ENCODE assay signal across 1 cellular context in the genomic region with DNA sequence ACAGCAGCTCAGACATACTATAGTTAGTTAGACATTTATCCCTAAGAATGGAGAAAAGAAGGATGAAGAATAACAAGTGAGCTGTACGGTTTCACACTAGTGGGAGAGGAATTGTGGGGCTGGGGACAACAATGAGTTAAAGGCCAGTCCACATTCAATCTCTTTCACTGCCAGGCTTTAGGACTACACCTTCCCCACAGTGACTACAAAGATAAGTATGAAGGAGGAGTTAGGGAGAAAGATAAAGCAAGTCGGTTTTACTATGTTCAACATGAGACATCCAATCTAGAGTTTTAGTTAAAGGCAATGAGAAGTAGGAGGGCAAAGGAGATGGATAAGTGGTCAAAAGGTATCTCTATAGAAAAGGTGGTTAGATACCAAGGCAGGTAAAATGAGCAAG.
TF ChIP-seq lines count a peak whose summit lies in the region.

No MANE protein-coding gene starts in this region.

TF ChIP-seq in K562, 482 proteins besides CTCF, POLR2A, EP300 and RAD21 (continued from another document):
- TF ChIP-seq, protein P1, sequence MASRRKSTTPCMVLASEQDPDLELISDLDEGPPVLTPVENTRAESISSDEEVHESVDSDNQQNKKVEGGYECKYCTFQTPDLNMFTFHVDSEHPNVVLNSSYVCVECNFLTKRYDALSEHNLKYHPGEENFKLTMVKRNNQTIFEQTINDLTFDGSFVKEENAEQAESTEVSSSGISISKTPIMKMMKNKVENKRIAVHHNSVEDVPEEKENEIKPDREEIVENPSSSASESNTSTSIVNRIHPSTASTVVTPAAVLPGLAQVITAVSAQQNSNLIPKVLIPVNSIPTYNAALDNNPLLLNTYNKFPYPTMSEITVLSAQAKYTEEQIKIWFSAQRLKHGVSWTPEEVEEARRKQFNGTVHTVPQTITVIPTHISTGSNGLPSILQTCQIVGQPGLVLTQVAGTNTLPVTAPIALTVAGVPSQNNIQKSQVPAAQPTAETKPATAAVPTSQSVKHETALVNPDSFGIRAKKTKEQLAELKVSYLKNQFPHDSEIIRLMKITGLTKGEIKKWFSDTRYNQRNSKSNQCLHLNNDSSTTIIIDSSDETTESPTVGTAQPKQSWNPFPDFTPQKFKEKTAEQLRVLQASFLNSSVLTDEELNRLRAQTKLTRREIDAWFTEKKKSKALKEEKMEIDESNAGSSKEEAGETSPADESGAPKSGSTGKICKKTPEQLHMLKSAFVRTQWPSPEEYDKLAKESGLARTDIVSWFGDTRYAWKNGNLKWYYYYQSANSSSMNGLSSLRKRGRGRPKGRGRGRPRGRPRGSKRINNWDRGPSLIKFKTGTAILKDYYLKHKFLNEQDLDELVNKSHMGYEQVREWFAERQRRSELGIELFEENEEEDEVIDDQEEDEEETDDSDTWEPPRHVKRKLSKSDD (conservative IDR thresholded peaks at IDR 0.05; ENCODE audit: low read length) = no peak
- TF ChIP-seq RUNX1 (IDR thresholded peaks at IDR 0.05; ENCODE audit: low read depth) = no peak
- TF ChIP-seq TEAD4 (IDR thresholded peaks at IDR 0.05; ENCODE audit: low read length) = 0 out of 2 replicates have a peak, but pooled peaks have one; percentile 33
- no peak for TF ChIP-seq TEAD4 (CRISPR knock-in tag; IDR thresholded peaks at IDR 0.05; ENCODE audit: borderline replicate concordance)
- TF ChIP-seq CBFA2T3 (IDR thresholded peaks at IDR 0.05) = peak; percentile 59
- peak; percentile 52 for TF ChIP-seq SMARCA4 (IDR thresholded peaks at IDR 0.05)
- TF ChIP-seq MXI1 (IDR thresholded peaks at IDR 0.05; ENCODE audit: low read depth, low read length) = no peak
- TF ChIP-seq FOSL1 (tag; conservative IDR thresholded peaks at IDR 0.05) = 0 out of 2 replicates have a peak, but pooled peaks have one; percentile 46
- no peak for TF ChIP-seq ETS2 (tag; IDR thresholded peaks at IDR 0.05; ENCODE audit: borderline replicate concordance, poor library complexity, severe bottlenecking)
- TF ChIP-seq JUND (IDR thresholded peaks at IDR 0.05; ENCODE audit: borderline replicate concordance, low read depth, low read length) = 0 out of 2 replicates have a peak, but pooled peaks have one; percentile 17
- TF ChIP-seq JUND (tag; IDR thresholded peaks at IDR 0.05; ENCODE audit: borderline replicate concordance, low read depth, low read length) = peak; percentile 38; the same call in 1 of the 3 replicates
- peak; percentile 51 for TF ChIP-seq ARID1B (IDR thresholded peaks at IDR 0.05)
- TF ChIP-seq, protein P2, sequence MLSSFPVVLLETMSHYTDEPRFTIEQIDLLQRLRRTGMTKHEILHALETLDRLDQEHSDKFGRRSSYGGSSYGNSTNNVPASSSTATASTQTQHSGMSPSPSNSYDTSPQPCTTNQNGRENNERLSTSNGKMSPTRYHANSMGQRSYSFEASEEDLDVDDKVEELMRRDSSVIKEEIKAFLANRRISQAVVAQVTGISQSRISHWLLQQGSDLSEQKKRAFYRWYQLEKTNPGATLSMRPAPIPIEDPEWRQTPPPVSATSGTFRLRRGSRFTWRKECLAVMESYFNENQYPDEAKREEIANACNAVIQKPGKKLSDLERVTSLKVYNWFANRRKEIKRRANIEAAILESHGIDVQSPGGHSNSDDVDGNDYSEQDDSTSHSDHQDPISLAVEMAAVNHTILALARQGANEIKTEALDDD (IDR thresholded peaks at IDR 0.05) = peak; percentile 45; the same call in 1 of the 2 replicates
- TF ChIP-seq CTBP1 (IDR thresholded peaks at IDR 0.05; ENCODE audit: borderline replicate concordance) = peak; percentile 16; the same call in 1 of the 2 replicates
- TF ChIP-seq DPF2 (IDR thresholded peaks at IDR 0.05) = peak; percentile 45; the same call in 1 of the 2 replicates
- TF ChIP-seq EHMT2 (IDR thresholded peaks at IDR 0.05) = peak; percentile 77
